8 cellular contexts compared by ENCODE assay signal in genomic region chr9:137044502-137045177, GRCh38. TPM values are rescaled to one million over a fixed set of nuclear protein-coding genes. Genes with fewer than 3 reads are reported as not detected.
A peak's percentile ranks its signal among the peaks of the same experiment; 100 is the strongest.
DNase-seq lines count a peak whose midpoint lies in the region; ATAC-seq and TF ChIP-seq lines count a peak whose summit lies in the region.

No MANE protein-coding gene starts in this region.

- H3K9me3 ChIP-seq in CD4-positive, alpha-beta T cell (ENCODE audit: control insufficient read depth, low read length), result no peaks in the 10 kb centered on the region
- H3K9me3 ChIP-seq in mucosa of stomach (ENCODE audit: control insufficient read depth, low read length), result no peaks in the 10 kb centered on the region

- H3K4me3 ChIP-seq in mucosa of stomach (ENCODE audit: low read length), result peak overlapping the region; percentile 71

- no peaks in the 10 kb centered on the region for H3K36me3 Mint-ChIP-seq in CD4-positive, alpha-beta T cell (ENCODE audit: low read depth)
- peaks cover 9% of the 10 kb centered on the region for H3K36me3 Mint-ChIP-seq in central memory CD8-positive, alpha-beta T cell (ENCODE audit: insufficient read depth)

- no peak overlapping the region for H3K27ac Mint-ChIP-seq in CD4-positive, alpha-beta T cell
- H3K27ac Mint-ChIP-seq in central memory CD8-positive, alpha-beta T cell (ENCODE audit: low read depth), result no peak overlapping the region

- TF ChIP-seq CTCF in CD4-positive, alpha-beta T cell (IDR thresholded peaks at IDR 0.05), result no peak

- H3K27ac ChIP-seq in CD4-positive, alpha-beta T cell (ENCODE audit: low read depth, low read length), result no peak overlapping the region

- no peak for DNase-seq in CD4-positive, alpha-beta T cell
- DNase-seq in NCI-H1105 (lab: John Stamatoyannopoulos, UW) (peak; percentile 58), dedifferentiated amniotic fluid mesenchymal stem cell (ENCODE audit: extremely low spot score) (no peak)
- DNase-seq in central memory CD8-positive, alpha-beta T cell (ENCODE audit: low spot score in 2 of 2), result no peak
- DNase-seq in stimulated activated CD4-positive, alpha-beta T cell treated with anti-CD3 and anti-CD28 coated beads, Interleukin-12 subunit alpha, Interleukin-12 subunit beta, amount 100 ng/mL, for 4 hours, result no peak

- H3K4me1 ChIP-seq in mucosa of stomach (ENCODE audit: control insufficient read depth, insufficient read depth, low read length), result peaks cover 35% of the 10 kb centered on the region

- H3K27me3 ChIP-seq in CD4-positive, alpha-beta T cell (ENCODE audit: control insufficient read depth, insufficient read depth, low read length), result peaks cover 52% of the 10 kb centered on the region
- peaks cover 13% of the 10 kb centered on the region for H3K27me3 ChIP-seq in mucosa of stomach (ENCODE audit: control insufficient read depth, insufficient read depth, low read length)

- intact Hi-C loops in CD4-positive, alpha-beta T cell (cut with DNase I, micrococcal nuclease), result loop anchor here in 1 of 2 experiments (5.0 kb wide), 1 partner anchor 183 kb away; the partner anchor contains the start of genes CYSRT1 and RNF224

- ATAC-seq in CD4-positive, alpha-beta T cell (ENCODE audit: poor library complexity), result no peak
- ATAC-seq in central memory CD8-positive, alpha-beta T cell (replicated peaks; ENCODE audit: extremely low read depth, poor library complexity, severe bottlenecking), result no peak
- ATAC-seq in GM18517 (IDR thresholded peaks at IDR 0.05; ENCODE audit: unreplicated experiment) (no peak), HG02588 (IDR thresholded peaks at IDR 0.05; ENCODE audit: unreplicated experiment) (no peak)

- peak overlapping the region; percentile 61 for H3K9ac ChIP-seq in mucosa of stomach (ENCODE audit: low read length)

- no peaks in the 10 kb centered on the region for H3K9me3 Mint-ChIP-seq in CD4-positive, alpha-beta T cell
- no peaks in the 10 kb centered on the region for H3K9me3 Mint-ChIP-seq in central memory CD8-positive, alpha-beta T cell

- POLR2A ChIA-PET in CD4-positive, alpha-beta T cell (lab: Charles Lee), result interaction anchor here (0.6 kb wide), 1 partner anchor 316 kb away, joined by 3 read pairs; no protein-coding TSS in a partner anchor

- peaks cover 31% of the 10 kb centered on the region for H3K27me3 Mint-ChIP-seq in CD4-positive, alpha-beta T cell
- peaks cover 4% of the 10 kb centered on the region for H3K27me3 Mint-ChIP-seq in central memory CD8-positive, alpha-beta T cell

- no peaks in the 10 kb centered on the region for H3K4me1 Mint-ChIP-seq in CD4-positive, alpha-beta T cell (ENCODE audit: low read depth)
- peaks cover 15% of the 10 kb centered on the region for H3K4me1 Mint-ChIP-seq in central memory CD8-positive, alpha-beta T cell

- no peaks in the 10 kb centered on the region for H3K36me3 ChIP-seq in mucosa of stomach (ENCODE audit: control insufficient read depth, insufficient read depth, low read length)

- peak overlapping the region; percentile 51 for H3K4me3 Mint-ChIP-seq in CD4-positive, alpha-beta T cell
- H3K4me3 Mint-ChIP-seq in central memory CD8-positive, alpha-beta T cell, result peak overlapping the region; percentile 75

- CTCF ChIA-PET in CD4-positive, alpha-beta T cell (lab: Charles Lee), result interaction anchor here (1.3 to 2.2 kb wide), 3 partner anchors 10 to 19 kb away, joined by 4 to 6 read pairs (median 5); no protein-coding TSS in a partner anchor

RNA-seq across cellular contexts. Expression of gene NPDC1, which starts 1.3 kb away (rescaled TPM):
- total RNA-seq in CD4-positive, alpha-beta T cell, result 10 to 100 TPM; 15.3 to 16.0 TPM

RNA-seq across cellular contexts. Expression of gene ENTPD2, which starts 9.2 kb away (rescaled TPM):
- not detected for total RNA-seq in CD4-positive, alpha-beta T cell

RNA-seq across cellular contexts. Expression of gene FUT7, which starts 12.8 kb away (rescaled TPM):
- total RNA-seq in CD4-positive, alpha-beta T cell, result 1 to 10 TPM; 1.7 to 1.8 TPM

RNA-seq across cellular contexts. Expression of gene ABCA2, which starts 16.6 kb away (rescaled TPM):
- total RNA-seq in CD4-positive, alpha-beta T cell, result 10 to 100 TPM; 80.1 to 86.8 TPM

RNA-seq across cellular contexts. Expression of gene SAPCD2, which starts 25.7 kb away (rescaled TPM):
- total RNA-seq in CD4-positive, alpha-beta T cell, result under 1 TPM; 0.17 to 0.19 TPM
